20 cellular contexts compared by ENCODE assay signal in genomic region chr7:25970381-25970780, GRCh38.
DNase-seq lines count a peak whose midpoint lies in the region; ATAC-seq, FAIRE-seq and TF ChIP-seq lines count a peak whose summit lies in the region.
"Had no signal": no experiment of that assay in that cellular context is flagged by ENCODE, and none has a peak within 500 bp of the region (broad histone marks: within the 10 kb centered on the region; RNA-seq: fewer than 3 reads in every experiment).

No MANE protein-coding gene starts in this region.

- DNase-seq in HepG2 (ENCODE audit: low spot score) (no peak), right lobe of liver (no peak), esophagus muscularis mucosa (ENCODE audit: extremely low spot score) (peak; percentile 10), mucosa of gallbladder (ENCODE audit: low spot score) (peak; percentile 18), chondrocyte (ENCODE audit: low spot score) (no peak), GOT3 (lab: John Stamatoyannopoulos, UW) (no peak)
- DNase-seq in stimulated activated CD4-positive, alpha-beta T cell treated with anti-CD3 and anti-CD28 coated beads, Interleukin-4, amount 100 ng/mL, for 1 hour = no peak
- DNase-seq: AML-193; Caco-2; CD4-positive, alpha-beta T cell had no signal

- no peaks in the 10 kb centered on the region for H3K79me2 ChIP-seq in HepG2 (ENCODE audit: insufficient read depth, low read length)

- BruUV-seq in HepG2 (replicated peaks; lab: Mats Ljungman, UMichigan) = no TSS peak

- no peaks in the 10 kb centered on the region for H4K20me1 ChIP-seq in HepG2 (ENCODE audit: insufficient read depth, low read length)

- 39% methylated on average over 2 of the region's 3 CpGs for WGBS in HepG2 (ENCODE audit: low lambda C conversion rate)
- WGBS in right lobe of liver (ENCODE audit: insufficient coverage, low coverage, low lambda C conversion rate, missing lambda C conversion rate) = 94% methylated on average over 3 of the region's 3 CpGs
- WGBS in esophagus muscularis mucosa = 86% methylated on average over 3 of the region's 3 CpGs

- H3K9ac ChIP-seq in HepG2 (ENCODE audit: insufficient read depth, low read depth, low read length) = no peak overlapping the region

- H3K27ac Mint-ChIP-seq in chondrocyte (ENCODE audit: unreplicated experiment) = no peak overlapping the region
- H3K27ac Mint-ChIP-seq: CD4-positive, alpha-beta T cell had no signal

- TF ChIP-seq EP300 in HepG2 (IDR thresholded peaks at IDR 0.05; ENCODE audit: low read depth in 2 of 2, low read length in 2 of 2) (no peak), HepG2 (CRISPR knock-in tag; IDR thresholded peaks at IDR 0.05; ENCODE audit: borderline replicate concordance) (no peak), esophagus muscularis mucosa (IDR thresholded peaks at IDR 0.05) (no peak)

- H3K27ac ChIP-seq in HepG2 (ENCODE audit: extremely low read length, insufficient read depth, low read length) (no peak overlapping the region), right lobe of liver (no peak overlapping the region), esophagus muscularis mucosa (replicated peaks in 1 of 4) (no peak overlapping the region)
- H3K27ac ChIP-seq: 22Rv1, A549, C4-2B had no signal

- no peaks in the 10 kb centered on the region for H3K9me3 Mint-ChIP-seq in chondrocyte (ENCODE audit: low read depth)
- H3K9me3 Mint-ChIP-seq: CD4-positive, alpha-beta T cell had no signal

- no peaks in the 10 kb centered on the region for H3K9me3 ChIP-seq in HepG2 (ENCODE audit: low read length)
- H3K9me3 ChIP-seq in right lobe of liver = no peaks in the 10 kb centered on the region
- H3K9me3 ChIP-seq in esophagus muscularis mucosa = no peaks in the 10 kb centered on the region
- H3K9me3 ChIP-seq: A549, Caco-2, HAP-1 had no signal

- in situ Hi-C loops in HepG2 (cut with HindIII; ENCODE audit: extremely low pct_ligation_motif_present, low pct_unique_long_range_greater_than_20kb) = no loop called here

- ATAC-seq in HepG2 = no peak
- no peak for ATAC-seq in right lobe of liver
- no peak for ATAC-seq in GM18907 (IDR thresholded peaks at IDR 0.05; ENCODE audit: unreplicated experiment)
- ATAC-seq: A549 had no signal

- H3K4me3 ChIP-seq in HepG2 (replicated peaks in 1 of 3; ENCODE audit: insufficient read depth in 1 of 3, low read depth in 2 of 3, low read length in 3 of 3) (no peak overlapping the region), right lobe of liver (no peak overlapping the region), esophagus muscularis mucosa (no peak overlapping the region)
- H3K4me3 ChIP-seq: A549, HAP-1 had no signal

- POLR2A ChIA-PET in HepG2 (lab: Yijun Ruan, JAX) = no interaction called here

- H3K36me3 ChIP-seq in HepG2 (replicated peaks in 1 of 2; ENCODE audit: control insufficient read depth in 1 of 2, insufficient read depth in 2 of 2, low read length in 2 of 2) (no peaks in the 10 kb centered on the region), right lobe of liver (no peaks in the 10 kb centered on the region), esophagus muscularis mucosa (no peaks in the 10 kb centered on the region)
- H3K36me3 ChIP-seq: HAP-1 had no signal

- TF ChIP-seq POLR2A in HepG2 (IDR thresholded peaks at IDR 0.05; ENCODE audit: insufficient read depth in 1 of 2, low read depth in 2 of 2, low read length in 2 of 2) (no peak), right lobe of liver (IDR thresholded peaks at IDR 0.05) (no peak), esophagus muscularis mucosa (IDR thresholded peaks at IDR 0.05; ENCODE audit: low read depth) (no peak)

- no peak overlapping the region for H2AFZ ChIP-seq in HepG2 (ENCODE audit: low read length)

- TF ChIP-seq CTCF in HepG2 (CRISPR knock-in tag; IDR thresholded peaks at IDR 0.05) (no peak), right lobe of liver (IDR thresholded peaks at IDR 0.05) (no peak), esophagus muscularis mucosa (IDR thresholded peaks at IDR 0.05) (no peak), chondrocyte (IDR thresholded peaks at IDR 0.05) (no peak)

- H3K4me2 ChIP-seq in HepG2 (ENCODE audit: low read depth, low read length) = no peak overlapping the region
- H3K4me2 ChIP-seq: A549 had no signal

- H3K4me1 ChIP-seq in HepG2 (ENCODE audit: insufficient read depth, low read length) (no peaks in the 10 kb centered on the region), right lobe of liver (peaks cover 0 to 1% (median under 1%) of the 10 kb centered on the region in 4 donors), esophagus muscularis mucosa (no peaks in the 10 kb centered on the region)
- H3K4me1 ChIP-seq: A549, HAP-1 had no signal

- H3K27me3 ChIP-seq in HepG2 (ENCODE audit: control insufficient read depth in 1 of 2, insufficient read depth in 2 of 2, low read length in 2 of 2) (no peaks in the 10 kb centered on the region), right lobe of liver (no peaks in the 10 kb centered on the region), esophagus muscularis mucosa (peaks cover 0 to 42% (median 0%) of the 10 kb centered on the region in 4 donors)

- FAIRE-seq in HepG2 (lab: Jason Lieb, UNC) = no peak
- FAIRE-seq: A549, D721Med, G401.6, GM12891, HTR-8/SVneo had no signal

- TF ChIP-seq RAD21 in HepG2 (CRISPR knock-in tag; IDR thresholded peaks at IDR 0.05) = no peak

- H3K4me1 Mint-ChIP-seq in chondrocyte (ENCODE audit: low read depth) = no peaks in the 10 kb centered on the region

- H3K27me3 Mint-ChIP-seq in chondrocyte (ENCODE audit: low read depth) = peaks cover 37% of the 10 kb centered on the region

- H3K36me3 Mint-ChIP-seq in chondrocyte (ENCODE audit: low read depth) = no peaks in the 10 kb centered on the region
- H3K36me3 Mint-ChIP-seq: IgD-negative memory B cell had no signal

- intact Hi-C loops in HepG2 (cut with micrococcal nuclease; ENCODE audit: unreplicated experiment) = no loop called here
- intact Hi-C loops in right lobe of liver (cut with DNase I) = no loop called here
- intact Hi-C loops in esophagus muscularis mucosa (cut with DNase I) = no loop called here

- no peak overlapping the region for H3K4me3 Mint-ChIP-seq in chondrocyte (ENCODE audit: unreplicated experiment)
- H3K4me3 Mint-ChIP-seq: CD4-positive, alpha-beta T cell; IgD-negative memory B cell had no signal

- CTCF ChIA-PET in HepG2 (lab: Yijun Ruan, JAX; ENCODE audit: low intra/inter-chr PET ratio, low total read pairs) = no interaction called here

TF ChIP-seq in HepG2, 621 proteins besides CTCF, POLR2A, EP300 and RAD21:
- peak; percentile 48 for TF ChIP-seq MNT (IDR thresholded peaks at IDR 0.05)
- no peak for TF ChIP-seq ZFP82 (CRISPR knock-in tag; IDR thresholded peaks at IDR 0.05; ENCODE audit: borderline replicate concordance)

Comparison
In these comparisons a context has a peak if more than half of its experiments do, and no peak if none do; other contexts are left out.
1. DNase-seq: peak in esophagus muscularis mucosa (single experiment) and mucosa of gallbladder (single experiment); none in HepG2 (single experiment), right lobe of liver (0 of 3), chondrocyte (single experiment), GOT3 (single experiment) and stimulated activated CD4-positive, alpha-beta T cell treated with anti-CD3 and anti-CD28 coated beads, Interleukin-4, amount 100 ng/mL, for 1 hour (single experiment).